8 cellular contexts compared by ENCODE assay signal in genomic region chr19:11422163-11423068, GRCh38. TPM values are rescaled to one million over a fixed set of nuclear protein-coding genes. Genes with fewer than 3 reads are reported as not detected.
A peak's percentile ranks its signal among the peaks of the same experiment; 100 is the strongest.
DNase-seq lines count a peak whose midpoint lies in the region; ATAC-seq, FAIRE-seq and TF ChIP-seq lines count a peak whose summit lies in the region.

No MANE protein-coding gene starts in this region.

- no peak for TF ChIP-seq EP300 in transverse colon (IDR thresholded peaks at IDR 0.05; ENCODE audit: low read depth)

- no peak overlapping the region for H3K4me3 ChIP-seq in parathyroid adenoma (ENCODE audit: low read depth, low read length)
- peak overlapping the region in 2 of 4 donors; percentile 25 to 34 for H3K4me3 ChIP-seq in transverse colon

- FAIRE-seq in frontal cortex (lab: Jason Lieb, UNC), result no peak

- DNase-seq in C1 segment of cervical spinal cord (lab: John Stamatoyannopoulos, UW), result peak in 8 of 14 donors; percentile 3 to 28 (median 21)
- peak; percentile 46 for DNase-seq in NCI-H774 (lab: John Stamatoyannopoulos, UW)
- peak; percentile 67 for DNase-seq in activated T-helper 1 cell treated with anti-CD3 and anti-CD28 coated beads, Interleukin-12 subunit alpha, Interleukin-12 subunit beta, Interleukin-2, Interleukin-4 antibody, amounts not matched to agents 30 ng/mL and 10 ng/mL and 1 ng/mL, durations not matched to agents 14 hours and 24 hours and 36 hours (ENCODE audit: low spot score)
- peak; percentile 68 to 80 for DNase-seq in frontal cortex (ENCODE audit: low spot score in 2 of 2)
- DNase-seq in transverse colon, result peak; percentile 87
- no peak for DNase-seq in NCI-H345 (lab: John Stamatoyannopoulos, UW)

- no peak overlapping the region for H3K27ac Mint-ChIP-seq in activated T-helper 1 cell treated with anti-CD3 and anti-CD28 coated beads, Interleukin-12 subunit alpha, Interleukin-12 subunit beta, Interleukin-2, Interleukin-4 antibody, amounts not matched to agents 30 ng/mL and 10 ng/mL and 1 ng/mL, durations not matched to agents 14 hours and 24 hours and 36 hours

- H3K27ac ChIP-seq in parathyroid adenoma (no peak overlapping the region), transverse colon (peak overlapping the region in 2 of 4 donors; percentile 32 to 34)

- WGBS in transverse colon (ENCODE audit: low coverage in 1 of 2), 2 donors, result 10% methylated on average over 31 of the region's 56 CpGs; no CpG with 5 or more reads in 1 of the 2 donors

- peak overlapping the region; percentile 98 for H3K4me2 ChIP-seq in parathyroid adenoma (ENCODE audit: low read length)

- no peak overlapping the region for H2AFZ ChIP-seq in parathyroid adenoma

- H3K9me3 ChIP-seq in parathyroid adenoma (ENCODE audit: control insufficient read depth, low read length) (no peaks in the 10 kb centered on the region), transverse colon (no peaks in the 10 kb centered on the region)

- peak; percentile 74 for ATAC-seq in GM21423 (IDR thresholded peaks at IDR 0.05; ENCODE audit: unreplicated experiment)

- peak overlapping the region; percentile 72 for H3K4me3 Mint-ChIP-seq in activated T-helper 1 cell treated with anti-CD3 and anti-CD28 coated beads, Interleukin-12 subunit alpha, Interleukin-12 subunit beta, Interleukin-2, Interleukin-4 antibody, amounts not matched to agents 30 ng/mL and 10 ng/mL and 1 ng/mL, durations not matched to agents 14 hours and 24 hours and 36 hours

- in situ Hi-C loops in transverse colon (cut with MboI; ENCODE audit: low pct_ligation_motif_present in 1 of 4, low pct_unique_long_range_greater_than_20kb in 1 of 4, low sequenced_read_pairs in 3 of 4), result no loop called here

- intact Hi-C loops in activated T-helper 1 cell treated with anti-CD3 and anti-CD28 coated beads, Interleukin-12 subunit alpha, Interleukin-12 subunit beta, Interleukin-2, Interleukin-4 antibody, amounts not matched to agents 30 ng/mL and 10 ng/mL and 1 ng/mL, durations not matched to agents 14 hours and 24 hours and 36 hours (cut with micrococcal nuclease), result loop anchor here (1.0 to 5.0 kb wide), 3 partner anchors 13 to 60 kb away; partner anchors contain the start of genes ELAVL3, ODAD3 and PRKCSH
- intact Hi-C loops in transverse colon (cut with DNase I; ENCODE audit: low total_unique reads), result no loop called here

- no peaks in the 10 kb centered on the region for H3K36me3 ChIP-seq in parathyroid adenoma (ENCODE audit: control insufficient read depth, insufficient read depth, low read length)
- H3K36me3 ChIP-seq in transverse colon, result no peaks in the 10 kb centered on the region

- peaks cover 19% of the 10 kb centered on the region for H3K4me1 ChIP-seq in parathyroid adenoma
- H3K4me1 ChIP-seq in transverse colon, result peaks cover 10 to 49% (median 29%) of the 10 kb centered on the region in 4 donors

- no peaks in the 10 kb centered on the region for H3K9me3 Mint-ChIP-seq in activated T-helper 1 cell treated with anti-CD3 and anti-CD28 coated beads, Interleukin-12 subunit alpha, Interleukin-12 subunit beta, Interleukin-2, Interleukin-4 antibody, amounts not matched to agents 30 ng/mL and 10 ng/mL and 1 ng/mL, durations not matched to agents 14 hours and 24 hours and 36 hours

- peaks cover 64% of the 10 kb centered on the region for H3K27me3 Mint-ChIP-seq in activated T-helper 1 cell treated with anti-CD3 and anti-CD28 coated beads, Interleukin-12 subunit alpha, Interleukin-12 subunit beta, Interleukin-2, Interleukin-4 antibody, amounts not matched to agents 30 ng/mL and 10 ng/mL and 1 ng/mL, durations not matched to agents 14 hours and 24 hours and 36 hours (ENCODE audit: insufficient read depth)

- H3K79me2 ChIP-seq in parathyroid adenoma, result peaks cover 4% of the 10 kb centered on the region

- H3K9ac ChIP-seq in parathyroid adenoma, result no peak overlapping the region

- no peaks in the 10 kb centered on the region for H3K27me3 ChIP-seq in parathyroid adenoma (ENCODE audit: control insufficient read depth, insufficient read depth, low read length)
- H3K27me3 ChIP-seq in transverse colon, result peaks cover 67% of the 10 kb centered on the region

- TF ChIP-seq POLR2A in transverse colon (IDR thresholded peaks at IDR 0.05), result no peak

- peaks cover 31% of the 10 kb centered on the region for H3K4me1 Mint-ChIP-seq in activated T-helper 1 cell treated with anti-CD3 and anti-CD28 coated beads, Interleukin-12 subunit alpha, Interleukin-12 subunit beta, Interleukin-2, Interleukin-4 antibody, amounts not matched to agents 30 ng/mL and 10 ng/mL and 1 ng/mL, durations not matched to agents 14 hours and 24 hours and 36 hours (ENCODE audit: low read depth)

- no peaks in the 10 kb centered on the region for H3K36me3 Mint-ChIP-seq in activated T-helper 1 cell treated with anti-CD3 and anti-CD28 coated beads, Interleukin-12 subunit alpha, Interleukin-12 subunit beta, Interleukin-2, Interleukin-4 antibody, amounts not matched to agents 30 ng/mL and 10 ng/mL and 1 ng/mL, durations not matched to agents 14 hours and 24 hours and 36 hours (ENCODE audit: low read depth)

- no peak for TF ChIP-seq CTCF in parathyroid adenoma (IDR thresholded peaks at IDR 0.05)
- TF ChIP-seq CTCF in transverse colon (IDR thresholded peaks at IDR 0.05), result no peak

RNA-seq across cellular contexts. Expression of gene RGL3, which starts 3.3 kb away (rescaled TPM):
- total RNA-seq in activated T-helper 1 cell treated with anti-CD3 and anti-CD28 coated beads, Interleukin-12 subunit alpha, Interleukin-12 subunit beta, Interleukin-2, Interleukin-4 antibody, amounts not matched to agents 30 ng/mL and 10 ng/mL and 1 ng/mL, durations not matched to agents 14 hours and 24 hours and 36 hours, result not detected in 2 replicates
- total RNA-seq in frontal cortex (0.41 TPM), transverse colon (10 to 100 TPM in 3 of 4 donors, 1 to 10 TPM in 1; 6.7 to 78.9 (median 28.1) TPM)

RNA-seq across cellular contexts. Expression of gene ODAD3, which starts 12.5 kb away (rescaled TPM):
- not detected in 2 replicates for total RNA-seq in activated T-helper 1 cell treated with anti-CD3 and anti-CD28 coated beads, Interleukin-12 subunit alpha, Interleukin-12 subunit beta, Interleukin-2, Interleukin-4 antibody, amounts not matched to agents 30 ng/mL and 10 ng/mL and 1 ng/mL, durations not matched to agents 14 hours and 24 hours and 36 hours
- total RNA-seq in frontal cortex (0.41 TPM), transverse colon (1 to 10 TPM in 1 of 4 donors, under 1 TPM in 1, not detected in 2; 0.32 to 2.2 TPM)

RNA-seq across cellular contexts. Expression of gene PRKCSH, which starts 13.0 kb away (rescaled TPM):
- 322 and 334 TPM in 2 replicates for total RNA-seq in activated T-helper 1 cell treated with anti-CD3 and anti-CD28 coated beads, Interleukin-12 subunit alpha, Interleukin-12 subunit beta, Interleukin-2, Interleukin-4 antibody, amounts not matched to agents 30 ng/mL and 10 ng/mL and 1 ng/mL, durations not matched to agents 14 hours and 24 hours and 36 hours
- 39.1 TPM for total RNA-seq in frontal cortex
- total RNA-seq in transverse colon, result 100 to 1,000 TPM; 119 to 195 (median 183) TPM

RNA-seq across cellular contexts. Expression of gene EPOR, which starts 38.3 kb away (rescaled TPM):
- total RNA-seq in activated T-helper 1 cell treated with anti-CD3 and anti-CD28 coated beads, Interleukin-12 subunit alpha, Interleukin-12 subunit beta, Interleukin-2, Interleukin-4 antibody, amounts not matched to agents 30 ng/mL and 10 ng/mL and 1 ng/mL, durations not matched to agents 14 hours and 24 hours and 36 hours, result 7.3 and 7.9 TPM in 2 replicates
- total RNA-seq in frontal cortex (3.3 TPM), transverse colon (10 to 100 TPM in 1 of 4 donors, 1 to 10 TPM in 3; 2.3 to 24.3 (median 6.4) TPM)

RNA-seq across cellular contexts. Expression of gene SWSAP1, which starts 48.0 kb away (rescaled TPM):
- 3.2 and 3.9 TPM in 2 replicates for total RNA-seq in activated T-helper 1 cell treated with anti-CD3 and anti-CD28 coated beads, Interleukin-12 subunit alpha, Interleukin-12 subunit beta, Interleukin-2, Interleukin-4 antibody, amounts not matched to agents 30 ng/mL and 10 ng/mL and 1 ng/mL, durations not matched to agents 14 hours and 24 hours and 36 hours
- total RNA-seq in frontal cortex, result 0.82 TPM
- total RNA-seq in transverse colon, result 10 to 100 TPM in 1 of 4 donors, 1 to 10 TPM in 3; 2.1 to 11.1 (median 2.6) TPM
